Comparison of ENCODE assay signal across 31 cellular contexts in the genomic region with DNA sequence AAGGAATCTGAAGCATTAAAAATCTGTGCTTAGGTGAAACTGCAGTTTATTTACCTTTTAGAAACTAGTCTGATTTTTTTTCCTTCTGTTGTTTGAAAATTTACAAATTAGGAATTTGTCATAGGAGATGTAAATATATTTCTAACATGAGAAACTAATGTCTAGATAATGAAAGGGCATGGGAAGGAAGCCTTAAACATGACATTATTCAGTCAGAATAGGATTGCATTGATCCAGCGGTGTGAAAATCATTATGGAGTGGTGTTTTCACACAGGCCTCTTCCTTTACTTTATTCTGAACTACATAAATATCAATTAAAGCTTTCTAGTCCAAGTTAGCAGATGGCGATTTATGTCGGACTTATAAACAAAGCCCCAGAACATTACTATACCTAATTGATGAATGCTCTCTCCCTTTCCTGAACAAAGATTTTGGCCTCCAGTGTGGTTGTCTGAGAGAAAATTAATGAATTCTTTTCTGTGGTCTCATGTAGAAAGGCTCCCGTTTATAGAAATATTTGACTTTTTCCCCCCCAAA.
"Had no signal": no experiment of that assay in that cellular context is flagged by ENCODE, and none has a peak within 500 bp of the region (broad histone marks: within the 10 kb centered on the region; RNA-seq: fewer than 3 reads in every experiment).

No MANE protein-coding gene starts in this region.

- H3K36me3 ChIP-seq: ascending aorta, gastrocnemius medialis, sigmoid colon, vagina had no signal

- DNase-seq: activated CD4-positive, alpha-beta memory T cell treated with anti-CD3 and anti-CD28 coated beads, Interleukin-2, amount 10 ng/mL, durations not matched to agents 7 days and 5 days; activated CD4-positive, alpha-beta T cell treated with anti-CD3 and anti-CD28 coated beads for 1 hour; activated CD4-positive, alpha-beta T cell treated with anti-CD3 and anti-CD28 coated beads, Interleukin-2, amount 10 ng/mL, durations not matched to agents 7 days and 5 days; activated CD8-positive, alpha-beta memory T cell treated with anti-CD3 and anti-CD28 coated beads, Interleukin-2, amount 50 U/mL, for 48 hours; activated gamma-delta T cell; activated naive CD4-positive, alpha-beta T cell treated with anti-CD3 and anti-CD28 coated beads, Interleukin-2, amount 10 ng/mL, durations not matched to agents 7 days and 5 days; activated naive CD8-positive, alpha-beta T cell treated with anti-CD3 and anti-CD28 coated beads, Interleukin-2, amount 10 ng/mL, durations not matched to agents 7 days and 5 days; activated T-cell treated with anti-CD3 and anti-CD28 coated beads, Interleukin-2, amount 50 U/mL, for 24 hours; brain microvascular endothelial cell; cortex of kidney; effector memory CD8-positive, alpha-beta T cell; erythroblast; gastrocnemius medialis; glutamatergic neuron; left cardiac atrium; left ventricle myocardium superior; retina; sigmoid colon; small intestine; stimulated activated CD4-positive, alpha-beta T cell treated with anti-CD3 and anti-CD28 coated beads, Interleukin-1b, Interleukin-23, amount 100 ng/mL, for 48 hours; stimulated activated CD4-positive, alpha-beta T cell treated with anti-CD3 and anti-CD28 coated beads, Interleukin-4, amount 100 ng/mL, for 4 hours; stimulated activated CD8-positive, alpha-beta memory T cell treated with anti-CD3 and anti-CD28 coated beads, Interleukin-4, amount 100 ng/mL, for 48 hours; stimulated activated naive CD8-positive, alpha-beta T cell treated with anti-CD3 and anti-CD28 coated beads, Interleukin-15, amount 100 ng/mL, for 72 hours; substantia nigra; T-helper 17 cell; T1000; upper lobe of left lung had no signal

- H3K4me3 Mint-ChIP-seq: activated CD4-positive, alpha-beta memory T cell treated with anti-CD3 and anti-CD28 coated beads, Interleukin-2, amount 10 ng/mL, durations not matched to agents 7 days and 5 days; activated CD4-positive, alpha-beta T cell treated with anti-CD3 and anti-CD28 coated beads, Interleukin-2, amount 10 ng/mL, durations not matched to agents 7 days and 5 days; activated naive CD4-positive, alpha-beta T cell treated with anti-CD3 and anti-CD28 coated beads, Interleukin-2, amount 10 ng/mL, durations not matched to agents 7 days and 5 days; activated naive CD8-positive, alpha-beta T cell treated with anti-CD3 and anti-CD28 coated beads, Interleukin-2, amount 10 ng/mL, durations not matched to agents 7 days and 5 days; activated T-cell treated with anti-CD3 and anti-CD28 coated beads, Interleukin-2, amount 50 U/mL, for 24 hours; effector memory CD8-positive, alpha-beta T cell; stimulated activated memory B cell treated with anti-CD40 and anti-IgM and Interleukin-4, amounts not matched to agents 10 μg/mL and 1 μg/mL and 100 μg/mL, for 72 hours; stimulated activated naive CD8-positive, alpha-beta T cell treated with anti-CD3 and anti-CD28 coated beads, Interleukin-15, amount 100 ng/mL, for 72 hours; T-helper 17 cell; WTC11 had no signal

- H3K4me1 Mint-ChIP-seq: activated CD4-positive, alpha-beta memory T cell treated with anti-CD3 and anti-CD28 coated beads, Interleukin-2, amount 10 ng/mL, durations not matched to agents 7 days and 5 days; activated CD4-positive, alpha-beta T cell treated with anti-CD3 and anti-CD28 coated beads, Interleukin-2, amount 10 ng/mL, durations not matched to agents 7 days and 5 days; activated naive CD4-positive, alpha-beta T cell treated with anti-CD3 and anti-CD28 coated beads, Interleukin-2, amount 10 ng/mL, durations not matched to agents 7 days and 5 days; stimulated activated memory B cell treated with anti-CD40 and anti-IgM and Interleukin-4, amounts not matched to agents 10 μg/mL and 1 μg/mL and 100 μg/mL, for 72 hours; stimulated activated naive CD8-positive, alpha-beta T cell treated with anti-CD3 and anti-CD28 coated beads, Interleukin-15, amount 100 ng/mL, for 72 hours had no signal

- H3K9me3 Mint-ChIP-seq: activated CD4-positive, alpha-beta memory T cell treated with anti-CD3 and anti-CD28 coated beads, Interleukin-2, amount 10 ng/mL, durations not matched to agents 7 days and 5 days; activated CD4-positive, alpha-beta T cell treated with anti-CD3 and anti-CD28 coated beads, Interleukin-2, amount 10 ng/mL, durations not matched to agents 7 days and 5 days; activated naive CD4-positive, alpha-beta T cell treated with anti-CD3 and anti-CD28 coated beads, Interleukin-2, amount 10 ng/mL, durations not matched to agents 7 days and 5 days; activated T-cell treated with anti-CD3 and anti-CD28 coated beads, Interleukin-2, amount 50 U/mL, for 24 hours; effector memory CD8-positive, alpha-beta T cell; stimulated activated memory B cell treated with anti-CD40 and anti-IgM and Interleukin-4, amounts not matched to agents 10 μg/mL and 1 μg/mL and 100 μg/mL, for 72 hours; stimulated activated naive CD8-positive, alpha-beta T cell treated with anti-CD3 and anti-CD28 coated beads, Interleukin-15, amount 100 ng/mL, for 72 hours had no signal

- H3K27ac Mint-ChIP-seq: activated CD4-positive, alpha-beta memory T cell treated with anti-CD3 and anti-CD28 coated beads, Interleukin-2, amount 10 ng/mL, durations not matched to agents 7 days and 5 days; activated CD4-positive, alpha-beta T cell treated with anti-CD3 and anti-CD28 coated beads, Interleukin-2, amount 10 ng/mL, durations not matched to agents 7 days and 5 days; activated naive CD4-positive, alpha-beta T cell treated with anti-CD3 and anti-CD28 coated beads, Interleukin-2, amount 10 ng/mL, durations not matched to agents 7 days and 5 days; activated naive CD8-positive, alpha-beta T cell treated with anti-CD3 and anti-CD28 coated beads, Interleukin-2, amount 10 ng/mL, durations not matched to agents 7 days and 5 days; activated T-cell treated with anti-CD3 and anti-CD28 coated beads, Interleukin-2, amount 50 U/mL, for 24 hours; effector memory CD8-positive, alpha-beta T cell; stimulated activated memory B cell treated with anti-CD40 and anti-IgM and Interleukin-4, amounts not matched to agents 10 μg/mL and 1 μg/mL and 100 μg/mL, for 72 hours; stimulated activated naive CD8-positive, alpha-beta T cell treated with anti-CD3 and anti-CD28 coated beads, Interleukin-15, amount 100 ng/mL, for 72 hours; T-helper 17 cell; WTC11 had no signal

- H3K9me3 ChIP-seq: ascending aorta, gastrocnemius medialis, sigmoid colon, upper lobe of left lung, vagina had no signal

- H3K4me3 ChIP-seq: ascending aorta, gastrocnemius medialis, sigmoid colon, upper lobe of left lung, vagina had no signal

- H3K27me3 ChIP-seq: ascending aorta, brain microvascular endothelial cell, gastrocnemius medialis, sigmoid colon, upper lobe of left lung, vagina had no signal

- ATAC-seq: effector memory CD8-positive, alpha-beta T cell; gastrocnemius medialis; left cardiac atrium; left ventricle myocardium superior; stimulated activated memory B cell treated with anti-CD40 and anti-IgM and Interleukin-4, amounts not matched to agents 10 μg/mL and 1 μg/mL and 100 μg/mL, for 72 hours; stimulated activated naive CD8-positive, alpha-beta T cell treated with anti-CD3 and anti-CD28 coated beads, Interleukin-15, amount 100 ng/mL, for 72 hours; T-helper 17 cell; WTC11 had no signal

- H3K27ac ChIP-seq: ascending aorta, brain microvascular endothelial cell, sigmoid colon, upper lobe of left lung, vagina had no signal

- H3K36me3 Mint-ChIP-seq: activated naive CD4-positive, alpha-beta T cell treated with anti-CD3 and anti-CD28 coated beads, Interleukin-2, amount 10 ng/mL, durations not matched to agents 7 days and 5 days; stimulated activated memory B cell treated with anti-CD40 and anti-IgM and Interleukin-4, amounts not matched to agents 10 μg/mL and 1 μg/mL and 100 μg/mL, for 72 hours had no signal

- H3K27me3 Mint-ChIP-seq: activated CD4-positive, alpha-beta memory T cell treated with anti-CD3 and anti-CD28 coated beads, Interleukin-2, amount 10 ng/mL, durations not matched to agents 7 days and 5 days; activated CD4-positive, alpha-beta T cell treated with anti-CD3 and anti-CD28 coated beads, Interleukin-2, amount 10 ng/mL, durations not matched to agents 7 days and 5 days; activated naive CD4-positive, alpha-beta T cell treated with anti-CD3 and anti-CD28 coated beads, Interleukin-2, amount 10 ng/mL, durations not matched to agents 7 days and 5 days; activated naive CD8-positive, alpha-beta T cell treated with anti-CD3 and anti-CD28 coated beads, Interleukin-2, amount 10 ng/mL, durations not matched to agents 7 days and 5 days; activated T-cell treated with anti-CD3 and anti-CD28 coated beads, Interleukin-2, amount 50 U/mL, for 24 hours; effector memory CD8-positive, alpha-beta T cell; stimulated activated memory B cell treated with anti-CD40 and anti-IgM and Interleukin-4, amounts not matched to agents 10 μg/mL and 1 μg/mL and 100 μg/mL, for 72 hours; stimulated activated naive CD8-positive, alpha-beta T cell treated with anti-CD3 and anti-CD28 coated beads, Interleukin-15, amount 100 ng/mL, for 72 hours; T-helper 17 cell had no signal
